18 cellular contexts compared by ENCODE assay signal in genomic region chr6:113647158-113647889, GRCh38.
DNase-seq lines count a peak whose midpoint lies in the region; ATAC-seq, FAIRE-seq and TF ChIP-seq lines count a peak whose summit lies in the region.
"Had no signal": no experiment of that assay in that cellular context is flagged by ENCODE, and none has a peak within 500 bp of the region (broad histone marks: within the 10 kb centered on the region; RNA-seq: fewer than 3 reads in every experiment).

No MANE protein-coding gene starts in this region.

- FAIRE-seq in GM19239 (lab: Jason Lieb, UNC) = peak; percentile 85
- FAIRE-seq: bronchial epithelial cell, TTC549 had no signal

- H3K27me3 ChIP-seq in Caco-2 (replicated peaks; ENCODE audit: control insufficient read depth, insufficient read depth, low read length) = no peaks in the 10 kb centered on the region
- H3K27me3 ChIP-seq in PC-3 (ENCODE audit: low read length) = no peaks in the 10 kb centered on the region
- H3K27me3 ChIP-seq: SJCRH30, upper lobe of right lung had no signal

- H3K27ac ChIP-seq in PC-3 (ENCODE audit: low read length) = no peak overlapping the region
- H3K27ac ChIP-seq: KMS-11, SJCRH30, upper lobe of right lung had no signal

- no peaks in the 10 kb centered on the region for H3K9me3 Mint-ChIP-seq in Caco-2 (ENCODE audit: unreplicated experiment)
- no peaks in the 10 kb centered on the region for H3K9me3 Mint-ChIP-seq in activated B cell treated with CpG ODN at 0.5 μM for 24 hours
- H3K9me3 Mint-ChIP-seq: endodermal cell, H9 had no signal

- H2AFZ ChIP-seq in PC-3 (ENCODE audit: low read length) = no peak overlapping the region

- no peak overlapping the region for H3K4me3 ChIP-seq in Caco-2 (ENCODE audit: low read depth, low read length)
- no peak overlapping the region for H3K4me3 ChIP-seq in PC-3 (ENCODE audit: low read length)
- H3K4me3 ChIP-seq: SJCRH30, upper lobe of right lung had no signal

- TF ChIP-seq CTCF in Caco-2 (IDR thresholded peaks at IDR 0.05; ENCODE audit: insufficient read depth in 1 of 2, low read depth in 1 of 2, low read length in 1 of 2, severe bottlenecking in 1 of 2, unreplicated experiment in 1 of 2) (no peak), activated B cell treated with CpG ODN at 0.5 μM for 24 hours (IDR thresholded peaks at IDR 0.05) (no peak), PC-3 (conservative IDR thresholded peaks at IDR 0.05; ENCODE audit: low read depth, low read length) (no peak)

- H3K27me3 Mint-ChIP-seq in Caco-2 (ENCODE audit: insufficient read depth, unreplicated experiment) (no peaks in the 10 kb centered on the region), activated B cell treated with CpG ODN at 0.5 μM for 24 hours (no peaks in the 10 kb centered on the region)

- BruUV-seq in Caco-2 (replicated peaks; lab: Mats Ljungman, UMichigan) (no TSS peak), PC-3 (replicated peaks; lab: Mats Ljungman, UMichigan) (no TSS peak)

- H3K4me3 Mint-ChIP-seq in Caco-2 (ENCODE audit: unreplicated experiment) (no peak overlapping the region), activated B cell treated with CpG ODN at 0.5 μM for 24 hours (peak overlapping the region; percentile 60)
- H3K4me3 Mint-ChIP-seq: endodermal cell, H9 had no signal

- ATAC-seq in HG03060 (IDR thresholded peaks at IDR 0.05; ENCODE audit: low read depth, unreplicated experiment) (peak; percentile 20), activated B cell treated with CpG ODN at 0.5 μM for 24 hours (ENCODE audit: low read depth) (peak; percentile 78), PC-3 (no peak)
- ATAC-seq: upper lobe of right lung had no signal

- intact Hi-C loops in Caco-2 (cut with micrococcal nuclease; ENCODE audit: unreplicated experiment) = no loop called here
- intact Hi-C loops in activated B cell treated with CpG ODN at 0.5 μM for 24 hours (cut with micrococcal nuclease) = loop anchor here (1.0 kb wide), 1 partner anchor 11 kb away; no protein-coding TSS in a partner anchor
- intact Hi-C loops in PC-3 (cut with micrococcal nuclease) = loop anchor here (5.0 kb wide), 1 partner anchor 45 kb away; no protein-coding TSS in a partner anchor

- H3K36me3 Mint-ChIP-seq in Caco-2 (ENCODE audit: insufficient read depth, unreplicated experiment) (peaks cover 10% of the 10 kb centered on the region), activated B cell treated with CpG ODN at 0.5 μM for 24 hours (ENCODE audit: low read depth) (no peaks in the 10 kb centered on the region)

- no peaks in the 10 kb centered on the region for H3K79me2 ChIP-seq in PC-3 (ENCODE audit: low read length)

- CTCF ChIA-PET in Caco-2 (lab: Charles Lee) (interaction anchor here (0.6 kb wide), 1 partner anchor 1181 kb away, joined by 3 read pairs; no protein-coding TSS in a partner anchor), activated B cell treated with CpG ODN at 0.5 μM for 24 hours (lab: Charles Lee) (interaction anchor here (0.9 to 1.6 kb wide), 3 partner anchors 22 to 341 kb away, joined by 3 to 5 read pairs (median 3); no protein-coding TSS in a partner anchor), PC-3 (lab: Charles Lee) (no interaction called here)

- peak overlapping the region; percentile 65 for H3K27ac Mint-ChIP-seq in Caco-2 (ENCODE audit: unreplicated experiment)
- peak overlapping the region; percentile 78 for H3K27ac Mint-ChIP-seq in activated B cell treated with CpG ODN at 0.5 μM for 24 hours
- H3K27ac Mint-ChIP-seq: endodermal cell, H9 had no signal

- H3K9ac ChIP-seq in PC-3 (ENCODE audit: low read length) = no peak overlapping the region
- H3K9ac ChIP-seq: KMS-11 had no signal

- no peaks in the 10 kb centered on the region for H4K20me1 ChIP-seq in PC-3 (ENCODE audit: low read length)

- POLR2A ChIA-PET in Caco-2 (lab: Charles Lee) = no interaction called here
- POLR2A ChIA-PET in activated B cell treated with CpG ODN at 0.5 μM for 24 hours (lab: Charles Lee) = interaction anchor here (0.6 to 2.7 kb wide), 9 partner anchors 8 to 211 kb away, joined by 3 to 11 read pairs (median 5); no protein-coding TSS in a partner anchor
- POLR2A ChIA-PET in PC-3 (lab: Charles Lee; ENCODE audit: unreplicated experiment) = no interaction called here

- H3K9me3 ChIP-seq in Caco-2 (no peaks in the 10 kb centered on the region), PC-3 (ENCODE audit: low read length) (no peaks in the 10 kb centered on the region)
- H3K9me3 ChIP-seq: SJCRH30, upper lobe of right lung had no signal

- no peaks in the 10 kb centered on the region for H3F3A ChIP-seq in PC-3 (ENCODE audit: low read length, unreplicated experiment)

- H3K4me1 Mint-ChIP-seq in Caco-2 (ENCODE audit: low read depth, unreplicated experiment) (peaks cover 42% of the 10 kb centered on the region), activated B cell treated with CpG ODN at 0.5 μM for 24 hours (peaks cover 93% of the 10 kb centered on the region)

- H3K4me2 ChIP-seq in PC-3 (ENCODE audit: low read length) = no peak overlapping the region
- H3K4me2 ChIP-seq: KMS-11 had no signal

- no peaks in the 10 kb centered on the region for H3K9me2 ChIP-seq in PC-3 (replicated peaks; ENCODE audit: low read length)

- DNase-seq in Caco-2 (no peak), GM19239 (ENCODE audit: insufficient read length, low spot score) (no peak), activated B cell treated with CpG ODN at 0.5 μM for 24 hours (no peak), UCSD-AML1 (lab: John Stamatoyannopoulos, UW; ENCODE audit: unreplicated experiment) (no peak), ACHN (no peak), foreskin melanocyte (no peak), PC-3 (no peak)
- DNase-seq: activated naive CD4-positive, alpha-beta T cell treated with anti-CD3 and anti-CD28 coated beads, Interleukin-2, amount 50 U/mL, for 16 hours; endodermal cell; H9; islet precursor cell; NCI-H1694 treated with DMSO at 0.1 percent for 48 hours; SJCRH30; upper lobe of right lung had no signal

- H3K36me3 ChIP-seq in Caco-2 (ENCODE audit: control insufficient read depth, insufficient read depth, low read length) (no peaks in the 10 kb centered on the region), PC-3 (ENCODE audit: low read depth, low read length) (no peaks in the 10 kb centered on the region)
- H3K36me3 ChIP-seq: SJCRH30, upper lobe of right lung had no signal

- peaks cover 39% of the 10 kb centered on the region for H3K4me1 ChIP-seq in Caco-2
- peaks cover 33% of the 10 kb centered on the region for H3K4me1 ChIP-seq in PC-3 (ENCODE audit: insufficient read depth, low read length)

- in situ Hi-C loops in ACHN (cut with HindIII; ENCODE audit: low pct_ligation_motif_present, low pct_unique_long_range_greater_than_20kb, low sequenced_read_pairs) = no loop called here
